In the genomic region with DNA sequence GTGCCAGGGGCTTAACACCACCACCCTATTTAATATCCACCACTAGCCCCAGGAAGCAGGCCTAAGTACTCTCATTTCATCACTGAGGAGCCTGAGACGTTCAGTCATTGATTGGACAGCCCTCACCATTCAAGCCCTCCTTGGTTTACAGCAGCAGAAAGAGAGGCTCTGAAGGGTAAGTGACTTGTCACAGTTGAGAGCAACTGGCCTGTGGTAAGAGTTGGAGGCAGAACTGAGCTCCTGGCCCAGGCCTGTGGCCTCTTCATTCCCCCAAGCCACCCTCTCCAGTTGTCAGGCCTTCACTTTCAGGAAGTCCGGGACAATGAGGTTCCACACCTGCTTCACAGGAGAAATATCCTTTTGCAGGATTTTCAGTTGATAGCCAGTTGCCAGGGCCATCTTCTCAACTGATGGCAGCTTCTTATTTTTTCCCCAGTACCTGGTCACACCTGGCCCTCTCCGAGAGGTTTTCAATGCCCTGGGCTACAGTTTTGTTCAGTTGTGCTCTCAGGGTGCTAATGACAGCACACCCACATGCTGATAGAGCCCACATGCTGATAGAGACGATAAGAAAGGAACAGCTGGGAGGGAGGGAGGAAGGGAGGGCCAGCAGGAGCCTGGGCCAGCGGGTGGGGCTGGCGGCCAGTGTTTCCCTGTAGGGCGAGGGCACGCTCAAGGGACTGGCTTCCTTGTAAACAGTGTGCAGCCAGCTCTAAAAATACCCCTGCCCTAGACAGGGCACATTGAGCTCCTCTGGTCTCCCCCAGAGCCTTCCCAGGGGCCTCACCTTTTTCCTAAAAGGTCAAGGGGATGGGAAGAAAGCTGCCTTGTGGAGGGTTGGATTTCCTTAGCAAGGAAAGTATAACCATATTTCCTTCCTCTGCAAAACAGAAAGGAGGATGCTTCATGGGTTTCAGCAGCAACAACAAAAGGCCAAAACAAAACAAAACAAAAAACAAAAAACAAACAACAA, we compare ENCODE assay signal across 8 cellular contexts.
DNase-seq lines count a peak whose midpoint lies in the region; ATAC-seq, FAIRE-seq and TF ChIP-seq lines count a peak whose summit lies in the region.

No MANE protein-coding gene starts in this region.

- H3K4me1 ChIP-seq in foreskin keratinocyte (no peaks in the 10 kb centered on the region), pancreas (peaks cover 12 to 76% (median 58%) of the 10 kb centered on the region in 3 donors), PC-3 (ENCODE audit: insufficient read depth, low read length) (peaks cover 11% of the 10 kb centered on the region)

- DNase-seq in DMS 273 (lab: John Stamatoyannopoulos, UW; ENCODE audit: unreplicated experiment) (peak; percentile 84), NCI-H526 treated with DMSO at 0.1 percent for 48 hours (lab: John Stamatoyannopoulos, UW) (peak; percentile 64), foreskin keratinocyte (no peak), pancreas (peak in 5 of 6 donors; percentile 55 to 82 (median 76)), GM19239 (ENCODE audit: insufficient read length, low spot score) (no peak), PC-3 (no peak), T-cell (no peak), amniotic stem cell (lab: John Stamatoyannopoulos, UW) (no peak)

- no peaks in the 10 kb centered on the region for H3K9me3 ChIP-seq in pancreas
- no peaks in the 10 kb centered on the region for H3K9me3 ChIP-seq in PC-3 (ENCODE audit: low read length)

- H3K27me3 Mint-ChIP-seq in T-cell, result peaks cover 0 to 5% of the 10 kb centered on the region in 2 donors

- H3K36me3 ChIP-seq in pancreas (no peaks in the 10 kb centered on the region), PC-3 (ENCODE audit: low read depth, low read length) (no peaks in the 10 kb centered on the region)

- no peaks in the 10 kb centered on the region for H4K20me1 ChIP-seq in PC-3 (ENCODE audit: low read length)

- H3K27ac Mint-ChIP-seq in T-cell, result no peak overlapping the region

- TF ChIP-seq CTCF in foreskin keratinocyte (conservative IDR thresholded peaks at IDR 0.05) (no peak), pancreas (IDR thresholded peaks at IDR 0.05) (no peak), PC-3 (conservative IDR thresholded peaks at IDR 0.05; ENCODE audit: low read depth, low read length) (no peak)

- POLR2A ChIA-PET in PC-3 (lab: Charles Lee; ENCODE audit: unreplicated experiment), result no interaction called here
- POLR2A ChIA-PET in T-cell (lab: Charles Lee), result no interaction called here

- peaks cover 7 to 15% (median 14%) of the 10 kb centered on the region in 3 donors for H3K4me1 Mint-ChIP-seq in T-cell

- intact Hi-C loops in pancreas (cut with DNase I), result loop anchor here in 2 of 3 donors (10.0 kb wide), 2 partner anchors 112 to 168 kb away; partner anchors contain the start of gene JUN (in 1 of the 2)
- intact Hi-C loops in PC-3 (cut with micrococcal nuclease), result no loop called here

- no TSS peak for BruUV-seq in PC-3 (replicated peaks; lab: Mats Ljungman, UMichigan)

- CTCF ChIA-PET in PC-3 (lab: Charles Lee) (interaction anchor here (0.6 kb wide), 1 partner anchor 134 kb away, joined by 3 read pairs; no protein-coding TSS in a partner anchor), T-cell (lab: Charles Lee) (no interaction called here)

- no peak overlapping the region for H3K4me3 ChIP-seq in pancreas
- H3K4me3 ChIP-seq in PC-3 (ENCODE audit: low read length), result no peak overlapping the region

- no peak overlapping the region for H3K4me2 ChIP-seq in PC-3 (ENCODE audit: low read length)

- H3K27ac ChIP-seq in foreskin keratinocyte (no peak overlapping the region), pancreas (peak overlapping the region in 2 of 4 donors; percentile 64), PC-3 (ENCODE audit: low read length) (no peak overlapping the region)

- H3K27me3 ChIP-seq in foreskin keratinocyte (no peaks in the 10 kb centered on the region), pancreas (no peaks in the 10 kb centered on the region), PC-3 (ENCODE audit: low read length) (no peaks in the 10 kb centered on the region)

- H3K79me2 ChIP-seq in PC-3 (ENCODE audit: low read length), result no peaks in the 10 kb centered on the region

- no peaks in the 10 kb centered on the region for H3F3A ChIP-seq in PC-3 (ENCODE audit: low read length, unreplicated experiment)

- no peak for FAIRE-seq in pancreas (lab: Jason Lieb, UNC)
- no peak for FAIRE-seq in GM19239 (lab: Jason Lieb, UNC)

- no peaks in the 10 kb centered on the region for H3K9me2 ChIP-seq in PC-3 (replicated peaks; ENCODE audit: low read length)

- H3K36me3 Mint-ChIP-seq in T-cell, result no peaks in the 10 kb centered on the region

- peak; percentile 53 for ATAC-seq in foreskin keratinocyte
- peak; percentile 55 to 79 (median 77) for ATAC-seq in pancreas
- no peak for ATAC-seq in PC-3
- ATAC-seq in T-cell (replicated peaks in 1 of 4), result no peak

- no peak overlapping the region for H2AFZ ChIP-seq in PC-3 (ENCODE audit: low read length)

- no peak overlapping the region for H3K4me3 Mint-ChIP-seq in T-cell

- no peak overlapping the region for H3K9ac ChIP-seq in PC-3 (ENCODE audit: low read length)

- no peaks in the 10 kb centered on the region for H3K9me3 Mint-ChIP-seq in T-cell

- 20 to 26% methylated on average over 8 of the region's 8 CpGs for whole genome bisulfite sequencing in pancreas, 2 donors

Comparison
In these comparisons a context has a peak if more than half of its experiments do, and no peak if none do; other contexts are left out.
1. DNase-seq: peak in DMS 273 (single experiment), NCI-H526 treated with DMSO at 0.1 percent for 48 hours (single experiment) and pancreas (5 of 6); none in foreskin keratinocyte (0 of 2), GM19239 (single experiment), PC-3 (single experiment), T-cell (0 of 34) and amniotic stem cell (single experiment).
2. ATAC-seq: peak in foreskin keratinocyte (single experiment) and pancreas (4 of 4); none in PC-3 (single experiment) and T-cell (0 of 4).